ENCODE assay signal across 9 cellular contexts in the genomic region with DNA sequence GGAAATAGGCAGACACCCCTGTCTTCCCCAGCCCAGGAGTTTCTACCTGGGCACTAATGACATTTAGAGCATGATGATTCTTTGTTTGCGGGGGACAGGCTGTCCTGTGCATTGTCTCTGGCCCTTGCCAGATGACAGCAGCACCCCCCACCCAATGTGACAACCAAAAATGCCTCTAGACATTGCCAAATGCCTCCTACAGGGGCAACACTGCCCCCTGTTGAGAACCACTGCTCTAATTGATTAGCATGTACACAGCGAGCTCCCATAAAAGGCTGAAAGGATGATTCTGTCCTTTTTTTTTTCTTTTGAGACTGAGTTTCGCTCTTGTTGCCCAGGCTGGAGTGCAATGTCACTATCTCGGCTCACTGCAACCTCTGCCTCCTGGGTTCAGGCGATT. TPM values are rescaled to one million over a fixed set of nuclear protein-coding genes. Genes with fewer than 3 reads are reported as not detected.
A peak's percentile ranks its signal among the peaks of the same experiment; 100 is the strongest.
DNase-seq lines count a peak whose midpoint lies in the region; ATAC-seq and TF ChIP-seq lines count a peak whose summit lies in the region.
"Had no signal": no experiment of that assay in that cellular context is flagged by ENCODE, and none has a peak within 500 bp of the region (broad histone marks: within the 10 kb centered on the region; RNA-seq: fewer than 3 reads in every experiment).

No MANE protein-coding gene starts in this region.

- BruUV-seq in OCI-LY7 (replicated peaks; lab: Mats Ljungman, UMichigan), result no TSS peak

- H3K27ac ChIP-seq in OCI-LY7 (ENCODE audit: low read depth, low read length, poor library complexity, severe bottlenecking), result no peak overlapping the region
- H3K27ac ChIP-seq in endodermal cell (ENCODE audit: low read depth, low read length), result no peak overlapping the region

- peaks cover 14% of the 10 kb centered on the region for H3K9me3 Mint-ChIP-seq in endodermal cell
- no peaks in the 10 kb centered on the region for H3K9me3 Mint-ChIP-seq in stimulated activated effector memory CD8-positive, alpha-beta T cell treated with anti-CD3 and anti-CD28 coated beads, Interleukin-12 subunit alpha, Interleukin-12 subunit beta, amount 100 ng/mL, for 72 hours
- H3K9me3 Mint-ChIP-seq: stimulated activated naive CD8-positive, alpha-beta T cell treated with anti-CD3 and anti-CD28 coated beads, Interleukin-15, Interleukin-2, amounts not matched to agents 100 ng/mL and 50 ng/mL, for 24 hours had no signal

- CTCF ChIA-PET in OCI-LY7 (lab: Charles Lee; ENCODE audit: unreplicated experiment), result no interaction called here

- H3K4me1 ChIP-seq in OCI-LY7 (ENCODE audit: insufficient read depth, low read length, poor library complexity, severe bottlenecking) (no peaks in the 10 kb centered on the region), endodermal cell (ENCODE audit: control insufficient read depth, insufficient read depth, low read length) (no peaks in the 10 kb centered on the region)

- H3K79me2 ChIP-seq in OCI-LY7 (ENCODE audit: insufficient read depth, low read depth, low read length), result no peaks in the 10 kb centered on the region

- H3K9me3 ChIP-seq in OCI-LY7 (ENCODE audit: low read length), result no peaks in the 10 kb centered on the region
- H3K9me3 ChIP-seq in endodermal cell (ENCODE audit: control insufficient read depth, low read length), result peaks cover 6% of the 10 kb centered on the region

- H3K4me2 ChIP-seq in OCI-LY7 (ENCODE audit: low read length), result no peak overlapping the region

- H3K4me3 ChIP-seq in OCI-LY7 (ENCODE audit: low read depth, low read length, poor library complexity, severe bottlenecking) (no peak overlapping the region), endodermal cell (ENCODE audit: low read length) (no peak overlapping the region)

- H4K20me1 ChIP-seq in OCI-LY7 (ENCODE audit: insufficient read depth, low read length), result no peaks in the 10 kb centered on the region

- no peak overlapping the region for H3K4me3 Mint-ChIP-seq in endodermal cell
- H3K4me3 Mint-ChIP-seq in stimulated activated effector memory CD8-positive, alpha-beta T cell treated with anti-CD3 and anti-CD28 coated beads, Interleukin-12 subunit alpha, Interleukin-12 subunit beta, amount 100 ng/mL, for 72 hours, result no peak overlapping the region
- H3K4me3 Mint-ChIP-seq: stimulated activated naive CD8-positive, alpha-beta T cell treated with anti-CD3 and anti-CD28 coated beads, Interleukin-15, Interleukin-2, amounts not matched to agents 100 ng/mL and 50 ng/mL, for 24 hours had no signal

- H3K9me2 ChIP-seq in OCI-LY7 (ENCODE audit: insufficient read depth, low read length), result no peaks in the 10 kb centered on the region

- H3K9ac ChIP-seq in endodermal cell (ENCODE audit: extremely low read depth, low read length, poor library complexity, severe bottlenecking), result no peak overlapping the region

- DNase-seq in activated CD4-positive, alpha-beta T cell treated with anti-CD3 and anti-CD28 coated beads for 48 hours, result peak; percentile 50
- DNase-seq in activated CD4-positive, alpha-beta T cell treated with anti-CD3 and anti-CD28 coated beads for 1 hour, result no peak
- DNase-seq in OCI-LY7 (ENCODE audit: low spot score), result peak; percentile 57
- DNase-seq in endodermal cell, result peak; percentile 83
- DNase-seq in stimulated activated effector memory CD8-positive, alpha-beta T cell treated with anti-CD3 and anti-CD28 coated beads, Interleukin-12 subunit alpha, Interleukin-12 subunit beta, amount 100 ng/mL, for 72 hours (ENCODE audit: low spot score in 2 of 2), result no peak
- DNase-seq in SHP77 (lab: John Stamatoyannopoulos, UW), result no peak
- no peak for DNase-seq in kidney glomerular epithelial cell (lab: John Stamatoyannopoulos, UW)
- DNase-seq in NCI-H146 (lab: John Stamatoyannopoulos, UW), result no peak

- no peaks in the 10 kb centered on the region for H3K36me3 ChIP-seq in OCI-LY7 (ENCODE audit: insufficient read depth, low read length)
- no peaks in the 10 kb centered on the region for H3K36me3 ChIP-seq in endodermal cell (ENCODE audit: control insufficient read depth, insufficient read depth, low read length)

- H3K27me3 ChIP-seq in endodermal cell (ENCODE audit: control insufficient read depth, insufficient read depth, low read length, poor library complexity, severe bottlenecking), result no peaks in the 10 kb centered on the region

- H3K4me1 Mint-ChIP-seq in endodermal cell, result peaks cover 12% of the 10 kb centered on the region
- H3K4me1 Mint-ChIP-seq in stimulated activated effector memory CD8-positive, alpha-beta T cell treated with anti-CD3 and anti-CD28 coated beads, Interleukin-12 subunit alpha, Interleukin-12 subunit beta, amount 100 ng/mL, for 72 hours, result no peaks in the 10 kb centered on the region

- intact Hi-C loops in OCI-LY7 (cut with micrococcal nuclease; ENCODE audit: unreplicated experiment), result loop anchor here (10.0 kb wide), 1 partner anchor 615 kb away; no protein-coding TSS in a partner anchor

- TF ChIP-seq CTCF in OCI-LY7 (conservative IDR thresholded peaks at IDR 0.05; ENCODE audit: low read length) (peak; percentile 75), endodermal cell (conservative IDR thresholded peaks at IDR 0.05) (peak; percentile 71)

- H3K27ac Mint-ChIP-seq in endodermal cell, result no peak overlapping the region
- no peak overlapping the region for H3K27ac Mint-ChIP-seq in stimulated activated effector memory CD8-positive, alpha-beta T cell treated with anti-CD3 and anti-CD28 coated beads, Interleukin-12 subunit alpha, Interleukin-12 subunit beta, amount 100 ng/mL, for 72 hours
- H3K27ac Mint-ChIP-seq: stimulated activated naive CD8-positive, alpha-beta T cell treated with anti-CD3 and anti-CD28 coated beads, Interleukin-15, Interleukin-2, amounts not matched to agents 100 ng/mL and 50 ng/mL, for 24 hours had no signal

- no peaks in the 10 kb centered on the region for H3K27me3 Mint-ChIP-seq in endodermal cell (ENCODE audit: insufficient read depth)
- H3K27me3 Mint-ChIP-seq: stimulated activated naive CD8-positive, alpha-beta T cell treated with anti-CD3 and anti-CD28 coated beads, Interleukin-15, Interleukin-2, amounts not matched to agents 100 ng/mL and 50 ng/mL, for 24 hours had no signal

- 63 to 87% methylated on average over 1 to 5 of the region's 5 CpGs for WGBS in endodermal cell (ENCODE audit: insufficient coverage in 1 of 2, insufficient read length in 1 of 2), 2 experiments

- H3K36me3 Mint-ChIP-seq in endodermal cell (ENCODE audit: low read depth), result no peaks in the 10 kb centered on the region
- no peaks in the 10 kb centered on the region for H3K36me3 Mint-ChIP-seq in stimulated activated effector memory CD8-positive, alpha-beta T cell treated with anti-CD3 and anti-CD28 coated beads, Interleukin-12 subunit alpha, Interleukin-12 subunit beta, amount 100 ng/mL, for 72 hours

- POLR2A ChIA-PET in OCI-LY7 (lab: Charles Lee), result no interaction called here

- H2AFZ ChIP-seq in OCI-LY7 (ENCODE audit: low read length), result no peak overlapping the region

- peak; percentile 31 for ATAC-seq in stimulated activated effector memory CD8-positive, alpha-beta T cell treated with anti-CD3 and anti-CD28 coated beads, Interleukin-12 subunit alpha, Interleukin-12 subunit beta, amount 100 ng/mL, for 72 hours

RNA-seq across cellular contexts. Expression of gene MAP1LC3B2, which starts 50.5 kb away (rescaled TPM):
- total RNA-seq in OCI-LY7 (2014; rRNA removed; shearing (Covaris generic)), result not detected in 2 replicates
- total RNA-seq in OCI-LY7 (2022) (not detected in 2 replicates), endodermal cell (1 to 10 TPM in 1 of 2 donors, under 1 TPM in 1; 0.80 to 1.4 TPM)
- 3.7 TPM for polyA plus RNA-seq in endodermal cell (2013, experiment 1 of 2)
- polyA plus RNA-seq in endodermal cell (2013, experiment 2 of 2), result 3.5 TPM

Comparison
In these comparisons a context has a peak if more than half of its experiments do, and no peak if none do; other contexts are left out.
1. DNase-seq: peak in activated CD4-positive, alpha-beta T cell treated with anti-CD3 and anti-CD28 coated beads for 48 hours (single experiment), OCI-LY7 (single experiment) and endodermal cell (single experiment); none in activated CD4-positive, alpha-beta T cell treated with anti-CD3 and anti-CD28 coated beads for 1 hour (single experiment), stimulated activated effector memory CD8-positive, alpha-beta T cell treated with anti-CD3 and anti-CD28 coated beads, Interleukin-12 subunit alpha, Interleukin-12 subunit beta, amount 100 ng/mL, for 72 hours (0 of 2), SHP77 (0 of 2), kidney glomerular epithelial cell (single experiment) and NCI-H146 (single experiment).